ENCODE assay signal across 1 cellular context in the genomic region with DNA sequence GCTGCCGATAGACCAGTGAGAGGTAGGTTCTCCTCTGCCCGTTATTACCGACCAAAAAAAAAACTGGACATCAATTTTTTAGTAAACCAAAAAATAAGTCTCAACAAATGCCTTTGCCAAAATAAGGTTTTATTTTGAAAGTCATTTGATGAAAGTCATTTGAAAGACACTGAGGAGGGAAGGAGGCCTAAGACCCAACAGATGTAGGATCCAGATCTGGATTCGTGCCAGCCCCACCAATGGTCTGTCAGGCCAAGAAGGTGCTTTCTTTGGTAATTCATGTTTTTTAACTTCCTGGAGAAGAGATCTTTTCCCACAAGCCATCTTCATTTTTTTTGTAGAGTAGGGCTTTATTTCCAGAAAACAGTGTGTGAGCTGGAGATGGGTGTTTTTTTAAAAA.
TF ChIP-seq lines count a peak whose summit lies in the region.

No MANE protein-coding gene starts in this region.

TF ChIP-seq in GM12878, 131 proteins besides CTCF, POLR2A, EP300 and RAD21:
- no peak for TF ChIP-seq RFX5 (IDR thresholded peaks at IDR 0.05; ENCODE audit: low read depth, low read length)
- no peak for TF ChIP-seq SUPT20H (IDR thresholded peaks at IDR 0.05; ENCODE audit: borderline replicate concordance, control insufficient read depth, low read depth, low read length)
- TF ChIP-seq TBL1XR1 (IDR thresholded peaks at IDR 0.05; ENCODE audit: low read depth, low read length) = no peak
- TF ChIP-seq MEF2A (IDR thresholded peaks at IDR 0.05; ENCODE audit: insufficient read depth, low read depth, low read length) = no peak
- TF ChIP-seq TCF3 (IDR thresholded peaks at IDR 0.05; ENCODE audit: borderline replicate concordance, insufficient read depth, low read depth, low read length) = no peak
- no peak for TF ChIP-seq IKZF2 (IDR thresholded peaks at IDR 0.05)
- no peak for TF ChIP-seq DPF2 (IDR thresholded peaks at IDR 0.05)
